In the genomic region with DNA sequence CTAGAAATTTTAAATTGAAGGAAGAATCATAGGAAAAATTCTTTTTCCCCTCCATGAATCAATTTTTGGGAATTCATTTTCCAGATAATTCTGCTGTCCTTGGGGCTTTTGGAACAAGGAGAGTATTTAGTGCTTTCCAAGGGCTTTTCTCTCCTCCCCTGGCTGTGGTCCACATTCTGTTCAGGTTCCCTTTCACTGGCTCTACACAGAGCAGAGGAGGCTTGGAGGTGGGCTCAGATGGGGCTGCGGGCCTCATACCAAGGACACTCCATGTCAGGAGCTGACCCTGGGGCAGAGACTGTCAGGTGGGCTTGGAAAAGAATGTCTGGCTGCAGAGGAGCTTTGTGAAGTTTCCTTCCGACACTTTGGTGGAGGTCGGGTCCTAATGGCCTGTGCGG, we compare ENCODE assay signal across 16 cellular contexts.
DNase-seq lines count a peak whose midpoint lies in the region; ATAC-seq, FAIRE-seq and TF ChIP-seq lines count a peak whose summit lies in the region.
"Had no signal": no experiment of that assay in that cellular context is flagged by ENCODE, and none has a peak within 500 bp of the region (broad histone marks: within the 10 kb centered on the region; RNA-seq: fewer than 3 reads in every experiment).

No MANE protein-coding gene starts in this region.

- no peak for TF ChIP-seq POLR2A in endothelial cell of umbilical vein (IDR thresholded peaks at IDR 0.05; ENCODE audit: low read depth, low read length)
- TF ChIP-seq POLR2A in transverse colon (IDR thresholded peaks at IDR 0.05): no peak

- H3K9me3 ChIP-seq in BLaER1 treated with 17β-estradiol and CSF1 and Interleukin-3, amounts not matched to agents 10 nM and 100 nM (replicated peaks in 1 of 11): no peaks in the 10 kb centered on the region
- H3K9me3 ChIP-seq in endothelial cell of umbilical vein (replicated peaks; ENCODE audit: control insufficient read depth, insufficient read depth, low read length) (no peaks in the 10 kb centered on the region), transverse colon (no peaks in the 10 kb centered on the region), mammary epithelial cell (replicated peaks; ENCODE audit: insufficient read depth, low read length) (no peaks in the 10 kb centered on the region)
- H3K9me3 ChIP-seq: SJCRH30 had no signal

- H3K27me3 ChIP-seq in BLaER1 treated with 17β-estradiol and CSF1 and Interleukin-3, amounts not matched to agents 10 nM and 100 nM: no peaks in the 10 kb centered on the region
- H3K27me3 ChIP-seq in endothelial cell of umbilical vein (ENCODE audit: control insufficient read depth in 2 of 2, insufficient read depth in 2 of 2, low read length in 2 of 2) (no peaks in the 10 kb centered on the region), transverse colon (no peaks in the 10 kb centered on the region), mammary epithelial cell (ENCODE audit: insufficient read depth, low read length) (peaks cover 3% of the 10 kb centered on the region)
- H3K27me3 ChIP-seq: SJCRH30 had no signal

- in situ Hi-C loops in transverse colon (cut with MboI; ENCODE audit: low pct_ligation_motif_present in 1 of 4, low pct_unique_long_range_greater_than_20kb in 1 of 4, low sequenced_read_pairs in 3 of 4): no loop called here
- in situ Hi-C loops in mammary epithelial cell (cut with MboI; ENCODE audit: low sequenced_read_pairs in 2 of 2): no loop called here

- no peak for ATAC-seq in SK-N-SH treated with all-trans-retinoic acid at 6 μM for 48 hours
- ATAC-seq: K562 had no signal

- H4K20me1 ChIP-seq in BLaER1 treated with 17β-estradiol and CSF1 and Interleukin-3, amounts not matched to agents 10 nM and 100 nM: peaks cover 0 to 6% (median 0%) of the 10 kb centered on the region in 11 experiments; a peak in 1 of 22 replicates
- no peaks in the 10 kb centered on the region for H4K20me1 ChIP-seq in endothelial cell of umbilical vein (replicated peaks; ENCODE audit: control insufficient read depth, extremely low read depth, insufficient read depth, low read length)
- no peaks in the 10 kb centered on the region for H4K20me1 ChIP-seq in mammary epithelial cell (ENCODE audit: insufficient read depth, low read length)

- FAIRE-seq in endothelial cell of umbilical vein (lab: Jason Lieb, UNC): no peak
- FAIRE-seq: K562 had no signal

- POLR2A ChIA-PET in endothelial cell of umbilical vein (lab: Charles Lee): no interaction called here

- intact Hi-C loops in endothelial cell of umbilical vein (cut with micrococcal nuclease) (loop anchor here (2.0 kb wide), 3 partner anchors 74 to 128 kb away; a partner anchor contains a TSS), transverse colon (cut with DNase I; ENCODE audit: low total_unique reads) (no loop called here), mammary epithelial cell (cut with micrococcal nuclease) (no loop called here)

- H3K9ac ChIP-seq in BLaER1 treated with 17β-estradiol and CSF1 and Interleukin-3, amounts not matched to agents 10 nM and 100 nM: peak overlapping the region in 8 of 11 experiments; percentile 32 to 74 (median 55); a peak in 11 of 22 replicates
- H3K9ac ChIP-seq in endothelial cell of umbilical vein (replicated peaks; ENCODE audit: extremely low read depth, insufficient read depth, low read length): no peak overlapping the region
- H3K9ac ChIP-seq in mammary epithelial cell (ENCODE audit: insufficient read depth, low read length): no peak overlapping the region

- H2AFZ ChIP-seq in endothelial cell of umbilical vein (ENCODE audit: low read depth, low read length): no peak overlapping the region
- H2AFZ ChIP-seq in mammary epithelial cell (ENCODE audit: low read depth, low read length): no peak overlapping the region

- peak overlapping the region; percentile 56 to 96 (median 86) for H3K4me2 ChIP-seq in BLaER1 treated with 17β-estradiol and CSF1 and Interleukin-3, amounts not matched to agents 10 nM and 100 nM
- H3K4me2 ChIP-seq in endothelial cell of umbilical vein (ENCODE audit: insufficient read depth, low read length) (peak overlapping the region; percentile 9), mammary epithelial cell (ENCODE audit: insufficient read depth, low read depth, low read length) (no peak overlapping the region)

- H3K27ac ChIP-seq in BLaER1 treated with 17β-estradiol and CSF1 and Interleukin-3, amounts not matched to agents 10 nM and 100 nM: peak overlapping the region in 9 of 11 experiments; percentile 10 to 82 (median 72); a peak in 17 of 22 replicates
- no peak overlapping the region for H3K27ac ChIP-seq in endothelial cell of umbilical vein (ENCODE audit: insufficient read depth, low read depth, low read length)
- peak overlapping the region in 3 of 4 donors; percentile 15 to 31 (median 20) for H3K27ac ChIP-seq in transverse colon
- H3K27ac ChIP-seq in mammary epithelial cell (ENCODE audit: insufficient read depth, low read depth, low read length): no peak overlapping the region
- H3K27ac ChIP-seq: RWPE1, SJCRH30 had no signal

- H3K79me2 ChIP-seq in endothelial cell of umbilical vein (ENCODE audit: control insufficient read depth, insufficient read depth, low read length) (no peaks in the 10 kb centered on the region), mammary epithelial cell (ENCODE audit: insufficient read depth, low read length) (no peaks in the 10 kb centered on the region)

- dilution Hi-C loops in endothelial cell of umbilical vein (cut with MboI; ENCODE audit: extremely low pct_ligation_motif_present, low sequenced_read_pairs) (no loop called here), mammary epithelial cell (cut with HindIII; ENCODE audit: low sequenced_read_pairs) (no loop called here)

- no peak for TF ChIP-seq CTCF in endothelial cell of umbilical vein (IDR thresholded peaks at IDR 0.05; ENCODE audit: extremely low read depth in 1 of 2, insufficient read depth in 1 of 2, low read depth in 1 of 2, low read length in 2 of 2)
- TF ChIP-seq CTCF in transverse colon (IDR thresholded peaks at IDR 0.05): no peak
- TF ChIP-seq CTCF in mammary epithelial cell (conservative IDR thresholded peaks at IDR 0.05 in 1 of 2, IDR thresholded peaks at IDR 0.05 in 1 of 2; ENCODE audit: extremely low read depth in 1 of 2, insufficient read depth in 1 of 2, low read depth in 1 of 2, low read length in 2 of 2): no peak

- DNase-seq in endothelial cell of umbilical vein (ENCODE audit: low read depth, low spot score) (no peak), medulla oblongata (ENCODE audit: extremely low spot score) (peak; percentile 20), transverse colon (no peak), superior temporal gyrus (ENCODE audit: extremely low spot score) (no peak), mammary epithelial cell (no peak)
- DNase-seq: DMS 273 treated with DMSO at 0.1 percent for 48 hours, DND-41, NCI-H1092 treated with DMSO at 0.1 percent for 48 hours, NCI-H2081 treated with DMSO at 0.1 percent for 48 hours, NCI-H510A, NCI-H774, SJCRH30 had no signal

- no peaks in the 10 kb centered on the region for H3K36me3 ChIP-seq in BLaER1 treated with 17β-estradiol and CSF1 and Interleukin-3, amounts not matched to agents 10 nM and 100 nM
- H3K36me3 ChIP-seq in endothelial cell of umbilical vein (ENCODE audit: control insufficient read depth in 2 of 2, extremely low read depth in 1 of 2, insufficient read depth in 2 of 2, low read length in 2 of 2) (no peaks in the 10 kb centered on the region), transverse colon (no peaks in the 10 kb centered on the region), mammary epithelial cell (ENCODE audit: insufficient read depth, low read length) (no peaks in the 10 kb centered on the region)
- H3K36me3 ChIP-seq: SJCRH30 had no signal

- 93% methylated on average over 4 of the region's 4 CpGs; no CpG with 5 or more reads in 1 of the 2 donors for WGBS in transverse colon (ENCODE audit: low coverage in 1 of 2), 2 donors
- WGBS in mammary epithelial cell (ENCODE audit: low coverage, missing lambda C conversion rate): 45% methylated on average over 4 of the region's 4 CpGs

- peaks cover 29 to 98% (median 85%) of the 10 kb centered on the region in 10 experiments for H3K4me1 ChIP-seq in BLaER1 treated with 17β-estradiol and CSF1 and Interleukin-3, amounts not matched to agents 10 nM and 100 nM
- peaks cover 11% of the 10 kb centered on the region for H3K4me1 ChIP-seq in endothelial cell of umbilical vein (ENCODE audit: control insufficient read depth, extremely low read depth, insufficient read depth, low read length)
- H3K4me1 ChIP-seq in transverse colon: peaks cover 13 to 19% (median 16%) of the 10 kb centered on the region in 4 donors
- no peaks in the 10 kb centered on the region for H3K4me1 ChIP-seq in mammary epithelial cell (ENCODE audit: insufficient read depth, low read length)

- CTCF ChIA-PET in endothelial cell of umbilical vein (lab: Charles Lee) (no interaction called here), mammary epithelial cell (lab: Charles Lee; ENCODE audit: low non-redundant PET) (no interaction called here)

- BruUV-seq in endothelial cell of umbilical vein (replicated peaks; lab: Mats Ljungman, UMichigan): no TSS peak
- no TSS peak for BruUV-seq in mammary epithelial cell (replicated peaks; lab: Mats Ljungman, UMichigan)

- no peak for TF ChIP-seq EP300 in transverse colon (IDR thresholded peaks at IDR 0.05; ENCODE audit: low read depth)

- H3K9me1 ChIP-seq in endothelial cell of umbilical vein (replicated peaks; ENCODE audit: control insufficient read depth, extremely low read depth, insufficient read depth, low read length): no peaks in the 10 kb centered on the region

- H3K4me3 ChIP-seq in BLaER1 treated with 17β-estradiol and CSF1 and Interleukin-3, amounts not matched to agents 10 nM and 100 nM: peak overlapping the region in 1 of 10 experiments; percentile 12; a peak in 1 of 20 replicates
- H3K4me3 ChIP-seq in endothelial cell of umbilical vein (replicated peaks in 1 of 3; ENCODE audit: insufficient read depth in 1 of 3, low read depth in 1 of 3, low read length in 3 of 3): no peak overlapping the region
- no peak overlapping the region for H3K4me3 ChIP-seq in transverse colon
- H3K4me3 ChIP-seq in mammary epithelial cell (replicated peaks in 1 of 3; ENCODE audit: insufficient read depth in 1 of 3, low read depth in 2 of 3, low read length in 3 of 3): no peak overlapping the region
- H3K4me3 ChIP-seq: K562, SJCRH30 had no signal

TF ChIP-seq in endothelial cell of umbilical vein, 7 proteins besides CTCF, POLR2A, EP300 and RAD21 (continues in another document):
- TF ChIP-seq FOS (IDR thresholded peaks at IDR 0.05; ENCODE audit: borderline replicate concordance, insufficient read depth, low read length) (no peak), MYC (IDR thresholded peaks at IDR 0.05; ENCODE audit: low read depth, low read length) (no peak), EZH2 (IDR thresholded peaks at IDR 0.05; ENCODE audit: borderline replicate concordance, low read depth, low read length, severe bottlenecking) (no peak), GATA2 (IDR thresholded peaks at IDR 0.05; ENCODE audit: insufficient read depth, insufficient read length, low read depth, low read length) (no peak)

TF ChIP-seq in SK-N-SH treated with all-trans-retinoic acid at 6 μM for 48 hours, 23 proteins besides CTCF, POLR2A, EP300 and RAD21 (continues in another document):
- no peak for TF ChIP-seq ARNTL (CRISPR knock-in tag; IDR thresholded peaks at IDR 0.05; ENCODE audit: borderline replicate concordance, low read depth)
- no peak for TF ChIP-seq PPARA (CRISPR knock-in tag; IDR thresholded peaks at IDR 0.05; ENCODE audit: borderline replicate concordance)
- no peak for TF ChIP-seq OSR1 (CRISPR knock-in tag; IDR thresholded peaks at IDR 0.05)

Comparison
In these comparisons a context has a peak if more than half of its experiments do, and no peak if none do; other contexts are left out.
1. H3K27ac ChIP-seq: peak in BLaER1 treated with 17β-estradiol and CSF1 and Interleukin-3, amounts not matched to agents 10 nM and 100 nM (9 of 11) and transverse colon (3 of 4); none in endothelial cell of umbilical vein (single experiment) and mammary epithelial cell (single experiment).
2. H3K9ac ChIP-seq: peak in BLaER1 treated with 17β-estradiol and CSF1 and Interleukin-3, amounts not matched to agents 10 nM and 100 nM (8 of 11); none in endothelial cell of umbilical vein (single experiment) and mammary epithelial cell (single experiment).